In the genomic region with DNA sequence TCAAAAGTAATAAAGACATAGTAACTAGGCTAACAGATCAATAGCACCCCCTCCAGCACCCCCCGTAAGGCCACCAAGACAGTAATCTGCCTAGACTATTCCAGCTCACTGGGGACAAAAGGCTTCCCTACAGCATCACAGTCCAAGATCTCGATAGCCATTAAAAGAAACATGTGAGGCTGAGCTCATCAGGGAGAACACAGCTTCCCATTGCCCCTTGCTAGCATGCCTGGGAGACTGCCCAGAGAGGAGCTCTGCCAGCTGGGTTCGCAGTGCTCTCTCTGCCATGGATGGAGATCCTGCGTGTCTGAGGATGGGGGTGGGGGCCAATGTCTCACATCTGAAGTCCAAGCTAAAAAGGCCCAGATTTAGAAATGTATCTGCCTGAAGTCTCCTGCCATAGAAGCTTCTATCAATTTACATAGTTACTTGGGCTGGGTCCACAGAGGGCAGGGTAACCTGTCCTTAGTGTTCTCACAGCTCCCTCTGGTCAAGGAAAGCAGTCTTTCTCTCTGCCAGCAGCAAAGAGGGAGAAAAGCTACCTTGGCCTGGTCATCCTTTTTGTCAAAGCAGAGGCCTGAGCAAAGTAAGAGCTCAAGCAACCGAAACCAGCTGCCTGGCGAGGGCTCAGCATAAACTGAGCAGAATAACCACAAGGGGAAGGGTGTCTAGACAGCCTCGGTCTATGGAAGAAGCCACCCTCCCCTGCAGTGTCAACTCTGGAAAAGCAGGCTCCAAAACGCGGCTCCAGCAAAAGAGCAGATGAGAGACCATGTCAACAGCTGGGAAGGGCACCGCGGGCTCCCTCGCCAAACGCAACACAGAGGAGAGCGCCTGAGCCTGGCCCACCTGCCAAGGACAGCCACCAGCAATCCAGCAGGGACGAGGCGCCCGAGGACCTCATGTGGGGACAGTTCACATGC, we compare ENCODE assay signal across 7 cellular contexts. TPM values are rescaled to one million over a fixed set of nuclear protein-coding genes. Genes with fewer than 3 reads are reported as not detected.
A peak's percentile ranks its signal among the peaks of the same experiment; 100 is the strongest.
DNase-seq lines count a peak whose midpoint lies in the region; ATAC-seq and TF ChIP-seq lines count a peak whose summit lies in the region.

No MANE protein-coding gene starts in this region.

- H3K27me3 ChIP-seq in HUES64 (ENCODE audit: insufficient read depth, low read length), result no peaks in the 10 kb centered on the region
- no peaks in the 10 kb centered on the region for H3K27me3 ChIP-seq in mesenchymal stem cell (ENCODE audit: control insufficient read depth in 1 of 2, insufficient read depth in 1 of 2, low read length in 2 of 2)
- no peaks in the 10 kb centered on the region for H3K27me3 ChIP-seq in uterus

- peak overlapping the region; percentile 64 for H2AK5ac ChIP-seq in mesenchymal stem cell (ENCODE audit: low read length, severe bottlenecking)

- H3K27ac ChIP-seq in HUES64 (ENCODE audit: low read depth, low read length), result 0 out of 2 replicates have a peak overlapping the region, but pooled peaks have one; percentile 38
- H3K27ac ChIP-seq in caudate nucleus (ENCODE audit: low read depth, low read length), result peak overlapping the region; percentile 87
- H3K27ac ChIP-seq in mesenchymal stem cell (ENCODE audit: low read length, poor library complexity, severe bottlenecking), result peak overlapping the region; percentile 24
- peak overlapping the region; percentile 84 to 88 for H3K27ac ChIP-seq in uterus

- no peaks in the 10 kb centered on the region for H3K36me3 Mint-ChIP-seq in mesothelial cell of epicardium

- peaks cover 97% of the 10 kb centered on the region for H3K4me1 ChIP-seq in HUES64 (ENCODE audit: insufficient read depth, low read length)
- peaks cover 26% of the 10 kb centered on the region for H3K4me1 ChIP-seq in mesenchymal stem cell (ENCODE audit: control insufficient read depth, insufficient read depth, low read depth, low read length)
- H3K4me1 ChIP-seq in uterus, result peaks cover 16 to 20% of the 10 kb centered on the region in 2 donors

- peak overlapping the region; percentile 82 for H4K91ac ChIP-seq in mesenchymal stem cell (ENCODE audit: low read length)

- peaks cover 3% of the 10 kb centered on the region for H3K9me3 Mint-ChIP-seq in mesothelial cell of epicardium

- H3K14ac ChIP-seq in mesenchymal stem cell (ENCODE audit: low read length in 2 of 2), result peak overlapping the region in 1 of 2 experiments; percentile 61

- peak overlapping the region; percentile 92 to 96 for H2BK12ac ChIP-seq in mesenchymal stem cell (ENCODE audit: low read length in 2 of 2)

- 69% methylated on average over 17 of the region's 17 CpGs for WGBS in HUES64
- WGBS in mesenchymal stem cell, result 81% methylated on average over 17 of the region's 17 CpGs

- peak overlapping the region; percentile 80 to 84 for H3K4ac ChIP-seq in mesenchymal stem cell (ENCODE audit: low read depth in 1 of 2, low read length in 2 of 2)

- H3K4me1 Mint-ChIP-seq in mesothelial cell of epicardium, result peaks cover 25% of the 10 kb centered on the region

- no peak overlapping the region for H2AFZ ChIP-seq in mesenchymal stem cell (ENCODE audit: low read depth, low read length)

- H3K18ac ChIP-seq in mesenchymal stem cell (ENCODE audit: low read depth in 1 of 2, low read length in 2 of 2), result peak overlapping the region; percentile 87 to 92

- H3K4me3 Mint-ChIP-seq in mesothelial cell of epicardium, result no peak overlapping the region

- H2BK120ac ChIP-seq in mesenchymal stem cell (ENCODE audit: low read depth, low read length), result peak overlapping the region; percentile 80

- H3K36me3 ChIP-seq in HUES64 (ENCODE audit: insufficient read depth, low read length) (no peaks in the 10 kb centered on the region), mesenchymal stem cell (ENCODE audit: control insufficient read depth in 1 of 2, insufficient read depth in 2 of 2, low read depth in 1 of 2, low read length in 2 of 2) (peaks cover 0 to 3% of the 10 kb centered on the region in 2 experiments), uterus (no peaks in the 10 kb centered on the region)

- H3K9me3 ChIP-seq in HUES64 (ENCODE audit: insufficient read depth, low read depth, low read length) (no peaks in the 10 kb centered on the region), mesenchymal stem cell (ENCODE audit: control insufficient read depth, low read length) (no peaks in the 10 kb centered on the region), uterus (no peaks in the 10 kb centered on the region)

- H3K23ac ChIP-seq in mesenchymal stem cell (ENCODE audit: low read length in 2 of 2), result no peak overlapping the region

- H2BK5ac ChIP-seq in mesenchymal stem cell (ENCODE audit: low read depth, low read length, poor library complexity, severe bottlenecking), result no peak overlapping the region

- peak in 1 of 4 experiments; percentile 4 for TF ChIP-seq CTCF in uterus (IDR thresholded peaks at IDR 0.05)
- no peak for TF ChIP-seq CTCF in mesothelial cell of epicardium (IDR thresholded peaks at IDR 0.05; ENCODE audit: unreplicated experiment)

- intact Hi-C loops in uterus (cut with DNase I; ENCODE audit: low total_unique reads), result no loop called here

- DNase-seq in caudate nucleus (lab: John Stamatoyannopoulos, UW), result peak; percentile 28 to 96 (median 88)
- DNase-seq in mesenchymal stem cell, result peak; percentile 45
- DNase-seq in uterus, result peak; percentile 89
- no peak for DNase-seq in mesothelial cell of epicardium (ENCODE audit: low spot score in 2 of 2, unreplicated experiment in 2 of 2)

- H3K4me3 ChIP-seq in HUES64 (ENCODE audit: low read length) (no peak overlapping the region), mesenchymal stem cell (ENCODE audit: insufficient read depth in 1 of 2, low read depth in 1 of 2, low read length in 2 of 2) (peak overlapping the region in 1 of 2 experiments; percentile 30), uterus (no peak overlapping the region)

- H3K27me3 Mint-ChIP-seq in mesothelial cell of epicardium (ENCODE audit: low read depth), result peaks cover 39% of the 10 kb centered on the region

- peak overlapping the region; percentile 90 for H4K8ac ChIP-seq in mesenchymal stem cell (ENCODE audit: low read length)

- no peak overlapping the region for H3K27ac Mint-ChIP-seq in mesothelial cell of epicardium

- H3K9ac ChIP-seq in HUES64 (ENCODE audit: low read depth, low read length), result no peak overlapping the region
- peak overlapping the region; percentile 83 for H3K9ac ChIP-seq in mesenchymal stem cell (ENCODE audit: low read length)

- H3K79me1 ChIP-seq in mesenchymal stem cell (replicated peaks; ENCODE audit: low read length, poor library complexity, severe bottlenecking), result peaks cover 6% of the 10 kb centered on the region

- no peak overlapping the region for H2BK15ac ChIP-seq in mesenchymal stem cell (ENCODE audit: low read depth, poor library complexity, severe bottlenecking)

- no peak for TF ChIP-seq POLR2A in uterus (IDR thresholded peaks at IDR 0.05)

- no peak overlapping the region for H3K4me2 ChIP-seq in mesenchymal stem cell (ENCODE audit: low read length, poor library complexity, severe bottlenecking)

- ATAC-seq in GM18868 (IDR thresholded peaks at IDR 0.05; ENCODE audit: unreplicated experiment) (peak; percentile 46), HG03045 (IDR thresholded peaks at IDR 0.05; ENCODE audit: unreplicated experiment) (no peak)

RNA-seq across cellular contexts. Expression of a gene that starts 17.6 kb away (rescaled TPM):
- 54.1 TPM for polyA plus RNA-seq in HUES64 (2013, experiment 1 of 2)
- 69.7 TPM for polyA plus RNA-seq in HUES64 (2013, experiment 2 of 2)
- 11.6 TPM for polyA plus RNA-seq in mesenchymal stem cell (2013, experiment 1 of 2)
- polyA plus RNA-seq in mesenchymal stem cell (2013, experiment 2 of 2), result 12.2 TPM
- 100 to 1,000 TPM in 2 of 4 donors, 10 to 100 TPM in 2; 20.9 to 108 (median 69.6) TPM for total RNA-seq in uterus
- total RNA-seq in mesothelial cell of epicardium, result 5.5 to 7.4 TPM (median 6.4 TPM) in 3 replicates

Comparison
In these comparisons a context has a peak if more than half of its experiments do, and no peak if none do; other contexts are left out.
1. H3K27ac ChIP-seq: peak in every context shown above with its lines; median percentile 87 in caudate nucleus; 86 in uterus; 38 in HUES64; 24 in mesenchymal stem cell.
2. DNase-seq: peak in caudate nucleus (61 of 61), mesenchymal stem cell (single experiment) and uterus (2 of 2); none in mesothelial cell of epicardium (0 of 2).